Comparison of ENCODE assay signal across 1 cellular context in genomic region chr4:151957163-151957562, GRCh38.
TF ChIP-seq lines count a peak whose summit lies in the region.

No MANE protein-coding gene starts in this region.

TF ChIP-seq in GM23338, 12 proteins besides CTCF, POLR2A, EP300 and RAD21:
- TF ChIP-seq ZNF462 (CRISPR knock-in tag; IDR thresholded peaks at IDR 0.05) (peak; percentile 89), CREB1 (CRISPR knock-in tag; IDR thresholded peaks at IDR 0.05; ENCODE audit: low read depth) (no peak), STAT1 (IDR thresholded peaks at IDR 0.05; ENCODE audit: unreplicated experiment) (no peak), ZNF114 (CRISPR knock-in tag; IDR thresholded peaks at IDR 0.05) (0 out of 2 replicates have a peak, but pooled peaks have one; percentile 49)
